11 cellular contexts compared by ENCODE assay signal in genomic region chr5:14810941-14811573, GRCh38.
DNase-seq lines count a peak whose midpoint lies in the region; ATAC-seq and TF ChIP-seq lines count a peak whose summit lies in the region.
"Had no signal": no experiment of that assay in that cellular context is flagged by ENCODE, and none has a peak within 500 bp of the region (broad histone marks: within the 10 kb centered on the region; RNA-seq: fewer than 3 reads in every experiment).

No MANE protein-coding gene starts in this region.

- no peaks in the 10 kb centered on the region for H3K27me3 ChIP-seq in upper lobe of left lung

- no peak overlapping the region for H3K27ac ChIP-seq in upper lobe of left lung

- H3K36me3 ChIP-seq in upper lobe of left lung: no peaks in the 10 kb centered on the region

- no peak for TF ChIP-seq POLR2A in upper lobe of left lung (IDR thresholded peaks at IDR 0.05)

- TF ChIP-seq CTCF in CD14-positive monocyte (IDR thresholded peaks at IDR 0.05): no peak
- no peak for TF ChIP-seq CTCF in HFFc6 (IDR thresholded peaks at IDR 0.05)
- no peak for TF ChIP-seq CTCF in upper lobe of left lung (IDR thresholded peaks at IDR 0.05)

- 92 to 97% methylated on average over 11 of the region's 11 CpGs for WGBS in upper lobe of left lung, 2 donors

- no peak for TF ChIP-seq EP300 in upper lobe of left lung (IDR thresholded peaks at IDR 0.05)

- intact Hi-C loops in CD14-positive monocyte (cut with micrococcal nuclease): loop anchor here in 1 of 2 donors (5.0 kb wide), 1 partner anchor 191 kb away; no protein-coding TSS in a partner anchor

- H3K36me3 Mint-ChIP-seq in CD14-positive monocyte (peaks cover 0 to 2% of the 10 kb centered on the region in 2 donors), HFFc6 (ENCODE audit: low read depth) (no peaks in the 10 kb centered on the region), naive B cell (no peaks in the 10 kb centered on the region)
- H3K36me3 Mint-ChIP-seq in activated naive CD8-positive, alpha-beta T cell treated with anti-CD3 and anti-CD28 coated beads for 36 hours: peaks cover 12% of the 10 kb centered on the region

- no peaks in the 10 kb centered on the region for H3K9me3 Mint-ChIP-seq in CD14-positive monocyte
- H3K9me3 Mint-ChIP-seq in HFFc6: no peaks in the 10 kb centered on the region
- H3K9me3 Mint-ChIP-seq in activated naive CD8-positive, alpha-beta T cell treated with anti-CD3 and anti-CD28 coated beads for 36 hours: no peaks in the 10 kb centered on the region
- H3K9me3 Mint-ChIP-seq in naive B cell: no peaks in the 10 kb centered on the region

- no peak for DNase-seq in CD14-positive monocyte (ENCODE audit: low spot score)
- no peak for DNase-seq in HFFc6
- DNase-seq in activated naive CD8-positive, alpha-beta T cell treated with anti-CD3 and anti-CD28 coated beads for 36 hours: no peak
- DNase-seq in naive B cell: no peak
- no peak for DNase-seq in NK-92 (lab: John Stamatoyannopoulos, UW; ENCODE audit: unreplicated experiment)
- DNase-seq in upper lobe of left lung: no peak
- no peak for DNase-seq in DMS79 treated with DMSO at 0.1 percent for 48 hours (lab: John Stamatoyannopoulos, UW)
- DNase-seq: activated CD4-positive, alpha-beta T cell treated with anti-CD3 and anti-CD28 coated beads for 4 hours; NCI-H2081 treated with DMSO at 0.1 percent for 48 hours had no signal

- H3K27ac Mint-ChIP-seq in CD14-positive monocyte (peak overlapping the region in 6 of 7 donors; percentile 86 to 95 (median 92)), HFFc6 (peak overlapping the region; percentile 96), naive B cell (peak overlapping the region; percentile 44 to 83 (median 72))
- peak overlapping the region; percentile 25 for H3K27ac Mint-ChIP-seq in activated naive CD8-positive, alpha-beta T cell treated with anti-CD3 and anti-CD28 coated beads for 36 hours

- peaks cover 5 to 13% (median 11%) of the 10 kb centered on the region in 4 donors for H3K4me1 ChIP-seq in upper lobe of left lung

- H3K4me3 ChIP-seq in upper lobe of left lung: no peak overlapping the region

- no peaks in the 10 kb centered on the region for H3K9me3 ChIP-seq in upper lobe of left lung

- no peak overlapping the region for H3K4me3 Mint-ChIP-seq in CD14-positive monocyte
- peak overlapping the region; percentile 82 for H3K4me3 Mint-ChIP-seq in HFFc6
- no peak overlapping the region for H3K4me3 Mint-ChIP-seq in activated naive CD8-positive, alpha-beta T cell treated with anti-CD3 and anti-CD28 coated beads for 36 hours
- H3K4me3 Mint-ChIP-seq in naive B cell: peak overlapping the region; percentile 28 to 91 (median 74)
- H3K4me3 Mint-ChIP-seq: nephron had no signal

- H3K27me3 Mint-ChIP-seq in CD14-positive monocyte (ENCODE audit: low read depth in 3 of 3) (no peaks in the 10 kb centered on the region), HFFc6 (ENCODE audit: insufficient read depth) (peaks cover 2% of the 10 kb centered on the region; the same call in 1 of the 2 replicates), naive B cell (no peaks in the 10 kb centered on the region)
- H3K27me3 Mint-ChIP-seq in activated naive CD8-positive, alpha-beta T cell treated with anti-CD3 and anti-CD28 coated beads for 36 hours: no peaks in the 10 kb centered on the region

- H3K4me1 Mint-ChIP-seq in CD14-positive monocyte (peaks cover 32% of the 10 kb centered on the region), HFFc6 (ENCODE audit: low read depth) (peaks cover 47% of the 10 kb centered on the region), naive B cell (peaks cover 34 to 42% (median 40%) of the 10 kb centered on the region in 3 donors)
- peaks cover 59% of the 10 kb centered on the region for H3K4me1 Mint-ChIP-seq in activated naive CD8-positive, alpha-beta T cell treated with anti-CD3 and anti-CD28 coated beads for 36 hours
- H3K4me1 Mint-ChIP-seq: nephron had no signal

- ATAC-seq in naive B cell (ENCODE audit: low read depth in 2 of 2) (no peak), upper lobe of left lung (ENCODE audit: low FRiP score in 2 of 2) (no peak), GM18873 (IDR thresholded peaks at IDR 0.05; ENCODE audit: low FRiP score, unreplicated experiment) (no peak)

Comparison
In these comparisons a context has a peak if more than half of its experiments do, and no peak if none do; other contexts are left out.
1. H3K27ac Mint-ChIP-seq: peak in every context shown above with its lines; median percentile 96 in HFFc6; 92 in CD14-positive monocyte; 72 in naive B cell; 25 in activated naive CD8-positive, alpha-beta T cell treated with anti-CD3 and anti-CD28 coated beads for 36 hours.
2. H3K4me3 Mint-ChIP-seq: peak in HFFc6 (single experiment) and naive B cell (8 of 8); none in CD14-positive monocyte (0 of 2) and activated naive CD8-positive, alpha-beta T cell treated with anti-CD3 and anti-CD28 coated beads for 36 hours (single experiment).